ENCODE assay signal across 16 cellular contexts in the genomic region with DNA sequence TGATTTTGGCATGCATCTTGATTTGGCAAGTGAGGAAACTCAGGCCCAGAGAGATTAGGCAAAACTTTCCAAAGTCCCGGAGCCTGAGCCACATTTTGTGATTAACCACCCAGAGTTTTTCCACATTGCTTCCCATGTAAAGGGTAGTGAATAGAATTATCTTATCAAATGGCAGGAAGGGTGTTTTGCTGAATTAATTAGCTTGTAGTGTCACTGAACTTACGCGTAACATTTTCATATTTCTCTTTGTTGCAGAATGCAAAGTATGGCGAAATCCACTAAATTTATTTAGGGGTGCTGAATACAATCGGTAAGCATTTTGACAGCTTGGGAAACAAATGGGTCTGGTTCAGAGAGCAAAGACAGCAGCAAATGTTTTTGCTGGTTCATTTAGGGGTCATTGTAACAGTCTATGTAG.
DNase-seq lines count a peak whose midpoint lies in the region; ATAC-seq, FAIRE-seq and TF ChIP-seq lines count a peak whose summit lies in the region.
"Had no signal": no experiment of that assay in that cellular context is flagged by ENCODE, and none has a peak within 500 bp of the region (broad histone marks: within the 10 kb centered on the region; RNA-seq: fewer than 3 reads in every experiment).

No MANE protein-coding gene starts in this region.

- H3K27ac Mint-ChIP-seq in astrocyte (ENCODE audit: unreplicated experiment) (peak overlapping the region; percentile 67), mesothelial cell of epicardium (peak overlapping the region; percentile 88)
- no peak overlapping the region for H3K27ac Mint-ChIP-seq in naive thymus-derived CD8-positive, alpha-beta T cell
- H3K27ac Mint-ChIP-seq: CD8-positive, alpha-beta T cell had no signal

- H2AFZ ChIP-seq in GM23248, result no peak overlapping the region
- no peak overlapping the region for H2AFZ ChIP-seq in astrocyte (ENCODE audit: low read depth, low read length)

- H3K27me3 ChIP-seq in GM23248 (replicated peaks; ENCODE audit: insufficient read depth) (no peaks in the 10 kb centered on the region), astrocyte (ENCODE audit: insufficient read depth, low read length) (no peaks in the 10 kb centered on the region)
- H3K27me3 ChIP-seq: MG63 had no signal

- H3K9me3 ChIP-seq in GM23248 (ENCODE audit: low read depth) (no peaks in the 10 kb centered on the region), astrocyte (ENCODE audit: insufficient read depth, low read depth, low read length) (no peaks in the 10 kb centered on the region)
- H3K9me3 ChIP-seq: MG63 had no signal

- 60% methylated on average over 5 of the region's 5 CpGs for WGBS in GM23248 (ENCODE audit: low coverage in 1 of 2, low lambda C conversion rate in 2 of 2, missing lambda C conversion rate in 2 of 2), 2 experiments

- H3K4me3 Mint-ChIP-seq in astrocyte (ENCODE audit: unreplicated experiment) (no peak overlapping the region), mesothelial cell of epicardium (no peak overlapping the region)
- H3K4me3 Mint-ChIP-seq in naive thymus-derived CD8-positive, alpha-beta T cell, result no peak overlapping the region
- H3K4me3 Mint-ChIP-seq: CD8-positive, alpha-beta T cell; HFFc6 had no signal

- H4K20me1 ChIP-seq in GM23248 (ENCODE audit: insufficient read depth) (no peaks in the 10 kb centered on the region), astrocyte (ENCODE audit: insufficient read depth, low read length) (no peaks in the 10 kb centered on the region)

- TF ChIP-seq CTCF in astrocyte (IDR thresholded peaks at IDR 0.05; ENCODE audit: insufficient read depth, low read depth, low read length) (no peak), fibroblast of the aortic adventitia (IDR thresholded peaks at IDR 0.05; ENCODE audit: insufficient read depth, low read length) (no peak), mesothelial cell of epicardium (IDR thresholded peaks at IDR 0.05; ENCODE audit: unreplicated experiment) (no peak), D721Med (IDR thresholded peaks at IDR 0.05; ENCODE audit: insufficient read depth, missing control alignments) (no peak)

- peaks cover 4% of the 10 kb centered on the region; the same call in 1 of the 2 replicates for H3K9me2 ChIP-seq in GM23248 (ENCODE audit: insufficient read depth)

- H3K4me2 ChIP-seq in GM23248 (ENCODE audit: unreplicated experiment) (peak overlapping the region; percentile 4), astrocyte (ENCODE audit: low read length) (no peak overlapping the region)

- H3K36me3 Mint-ChIP-seq in astrocyte (ENCODE audit: low read depth, unreplicated experiment), result peaks cover 8% of the 10 kb centered on the region
- peaks cover 24% of the 10 kb centered on the region for H3K36me3 Mint-ChIP-seq in mesothelial cell of epicardium
- peaks cover 0 to 6% (median 0%) of the 10 kb centered on the region in 3 donors for H3K36me3 Mint-ChIP-seq in naive thymus-derived CD8-positive, alpha-beta T cell

- H3K27me3 Mint-ChIP-seq in astrocyte (ENCODE audit: low read depth, unreplicated experiment) (no peaks in the 10 kb centered on the region), mesothelial cell of epicardium (ENCODE audit: low read depth) (no peaks in the 10 kb centered on the region)
- peaks cover 0 to 1% (median 0%) of the 10 kb centered on the region in 5 donors for H3K27me3 Mint-ChIP-seq in naive thymus-derived CD8-positive, alpha-beta T cell

- FAIRE-seq in astrocyte (lab: Jason Lieb, UNC), result no peak
- FAIRE-seq in D721Med (lab: Jason Lieb, UNC), result no peak

- H3K4me1 ChIP-seq in GM23248 (ENCODE audit: insufficient read depth) (peaks cover 86% of the 10 kb centered on the region), astrocyte (ENCODE audit: insufficient read depth, low read length) (peaks cover 59% of the 10 kb centered on the region)

- POLR2A ChIA-PET in naive thymus-derived CD8-positive, alpha-beta T cell (lab: Charles Lee), result no interaction called here

- H3K36me3 ChIP-seq in GM23248 (ENCODE audit: low read depth), result no peaks in the 10 kb centered on the region
- no peaks in the 10 kb centered on the region for H3K36me3 ChIP-seq in astrocyte (ENCODE audit: insufficient read depth, low read length)
- H3K36me3 ChIP-seq: MG63 had no signal

- H3F3A ChIP-seq in GM23248 (ENCODE audit: insufficient read depth), result peaks cover 53% of the 10 kb centered on the region

- DNase-seq in GM23248 (peak; percentile 39), astrocyte (ENCODE audit: low read depth) (peak; percentile 79), fibroblast of the aortic adventitia (ENCODE audit: low read depth) (peak; percentile 94), mesothelial cell of epicardium (ENCODE audit: low spot score in 2 of 2, unreplicated experiment in 2 of 2) (no peak), D721Med (ENCODE audit: insufficient read length, low spot score) (no peak), ecto neural progenitor cell (ENCODE audit: low spot score) (no peak)
- DNase-seq in effector CD4-positive, alpha-beta T cell, result no peak
- DNase-seq in naive thymus-derived CD8-positive, alpha-beta T cell, result no peak
- DNase-seq: CD8-positive, alpha-beta T cell; GF-D8; HFFc6; MG63; NCI-H1092 treated with DMSO at 0.1 percent for 48 hours; NCI-H1694 treated with DMSO at 0.1 percent for 48 hours; NCI-H748 treated with DMSO at 0.1 percent for 48 hours; SHP77 had no signal

- no peak for ATAC-seq in naive thymus-derived CD8-positive, alpha-beta T cell
- ATAC-seq: CD8-positive, alpha-beta T cell had no signal

- H3K4me3 ChIP-seq in GM23248 (no peak overlapping the region), astrocyte (ENCODE audit: insufficient read depth, low read depth, low read length) (no peak overlapping the region), fibroblast of the aortic adventitia (ENCODE audit: low read depth, low read length) (no peak overlapping the region)
- H3K4me3 ChIP-seq: MG63 had no signal

- in situ Hi-C loops in GM23248 (cut with MboI), result loop anchor here (10.0 kb wide), 1 partner anchor 205 kb away; no protein-coding TSS in a partner anchor

- H3K9me3 Mint-ChIP-seq in astrocyte (ENCODE audit: unreplicated experiment) (no peaks in the 10 kb centered on the region), mesothelial cell of epicardium (no peaks in the 10 kb centered on the region)
- no peaks in the 10 kb centered on the region for H3K9me3 Mint-ChIP-seq in naive thymus-derived CD8-positive, alpha-beta T cell
- H3K9me3 Mint-ChIP-seq: CD8-positive, alpha-beta T cell; HFFc6 had no signal

- H3K79me2 ChIP-seq in GM23248 (ENCODE audit: insufficient read depth), result no peaks in the 10 kb centered on the region
- H3K79me2 ChIP-seq in astrocyte (ENCODE audit: insufficient read depth, low read length), result no peaks in the 10 kb centered on the region

- H3K4me1 Mint-ChIP-seq in astrocyte (ENCODE audit: low read depth, unreplicated experiment), result peaks cover 78% of the 10 kb centered on the region
- peaks cover 71% of the 10 kb centered on the region for H3K4me1 Mint-ChIP-seq in mesothelial cell of epicardium
- H3K4me1 Mint-ChIP-seq in naive thymus-derived CD8-positive, alpha-beta T cell, result peaks cover 0 to 1% (median 0%) of the 10 kb centered on the region in 4 donors

- H3K27ac ChIP-seq in GM23248 (peak overlapping the region; percentile 47; the same call in 1 of the 2 replicates), astrocyte (ENCODE audit: low read depth, low read length) (peak overlapping the region; percentile 10)

- H3K9ac ChIP-seq in GM23248 (no peak overlapping the region), astrocyte (ENCODE audit: low read length) (no peak overlapping the region)

Comparison
In these comparisons a context has a peak if more than half of its experiments do, and no peak if none do; other contexts are left out.
1. DNase-seq: peak in GM23248 (single experiment), astrocyte (single experiment) and fibroblast of the aortic adventitia (single experiment); none in mesothelial cell of epicardium (0 of 2), D721Med (single experiment), ecto neural progenitor cell (single experiment), effector CD4-positive, alpha-beta T cell (single experiment) and naive thymus-derived CD8-positive, alpha-beta T cell (0 of 10).
2. H3K27ac Mint-ChIP-seq: peak in astrocyte (single experiment) and mesothelial cell of epicardium (single experiment); none in naive thymus-derived CD8-positive, alpha-beta T cell (0 of 10).